ENCODE assay signal across 27 cellular contexts in genomic region chrX:117093319-117093718, GRCh38.
"Had no signal": no experiment of that assay in that cellular context is flagged by ENCODE, and none has a peak within 500 bp of the region (broad histone marks: within the 10 kb centered on the region; RNA-seq: fewer than 3 reads in every experiment).

No MANE protein-coding gene starts in this region.

- H3K27ac Mint-ChIP-seq: immature natural killer cell; mesothelial cell of epicardium; naive B cell; natural killer cell; nephron progenitor cell; neural progenitor cell; progenitor cell of endocrine pancreas; stimulated activated naive CD8-positive, alpha-beta T cell treated with anti-CD3 and anti-CD28 coated beads, Interleukin-15, amount 100 ng/mL, for 72 hours; type B pancreatic cell had no signal

- H3K4me3 ChIP-seq: left ventricle myocardium inferior, lung, neural progenitor cell, right atrium auricular region, skin epidermis, tibial nerve, uterus had no signal

- H3K9ac ChIP-seq: neural progenitor cell had no signal

- H3K27me3 Mint-ChIP-seq: naive B cell; progenitor cell of endocrine pancreas; stimulated activated naive CD8-positive, alpha-beta T cell treated with anti-CD3 and anti-CD28 coated beads, Interleukin-15, amount 100 ng/mL, for 72 hours; type B pancreatic cell had no signal

- H3K36me3 Mint-ChIP-seq: immature natural killer cell, mesothelial cell of epicardium, naive B cell, natural killer cell, neural progenitor cell, type B pancreatic cell had no signal

- H3K9me3 Mint-ChIP-seq: natural killer cell; neural progenitor cell; stimulated activated naive CD8-positive, alpha-beta T cell treated with anti-CD3 and anti-CD28 coated beads, Interleukin-15, amount 100 ng/mL, for 72 hours; type B pancreatic cell had no signal

- H3K9me3 ChIP-seq: left ventricle myocardium inferior, right atrium auricular region, tibial nerve had no signal

- H3K27ac ChIP-seq: left ventricle myocardium inferior, neural progenitor cell, neutrophil, right atrium auricular region, skin epidermis, tibial nerve, uterus had no signal

- H3K4me1 Mint-ChIP-seq: immature natural killer cell; mesothelial cell of epicardium; naive B cell; natural killer cell; nephron progenitor cell; neural progenitor cell; stimulated activated naive CD8-positive, alpha-beta T cell treated with anti-CD3 and anti-CD28 coated beads, Interleukin-15, amount 100 ng/mL, for 72 hours had no signal

- ATAC-seq: natural killer cell; sciatic nerve; stimulated activated naive CD8-positive, alpha-beta T cell treated with anti-CD3 and anti-CD28 coated beads, Interleukin-15, amount 100 ng/mL, for 72 hours had no signal

- H3K36me3 ChIP-seq: left ventricle myocardium inferior, neutrophil, right atrium auricular region, tibial nerve, uterus had no signal

- H3K4me1 ChIP-seq: left ventricle myocardium inferior, neural progenitor cell, right atrium auricular region, tibial nerve, uterus had no signal

- H3K27me3 ChIP-seq: neural progenitor cell, neutrophil, right atrium auricular region, tibial nerve, uterus had no signal

- H3K4me3 Mint-ChIP-seq: immature natural killer cell; mesothelial cell of epicardium; naive B cell; natural killer cell; nephron progenitor cell; neural progenitor cell; stimulated activated naive CD8-positive, alpha-beta T cell treated with anti-CD3 and anti-CD28 coated beads, Interleukin-15, amount 100 ng/mL, for 72 hours; type B pancreatic cell had no signal

- H3K4me2 ChIP-seq: neural progenitor cell had no signal

- H2AFZ ChIP-seq: neural progenitor cell had no signal

- DNase-seq: hypothalamus; immature natural killer cell; islet precursor cell; left ventricle myocardium inferior; mesendoderm; naive B cell; natural killer cell; nephron progenitor cell; occipital lobe; stimulated activated CD4-positive, alpha-beta T cell treated with anti-CD3 and anti-CD28 coated beads, Interleukin-12 subunit alpha, Interleukin-12 subunit beta, amount 100 ng/mL, for 4 hours; stimulated activated CD4-positive, alpha-beta T cell treated with anti-CD3 and anti-CD28 coated beads, Interleukin-15, amount 100 ng/mL, for 24 hours; stimulated activated CD4-positive, alpha-beta T cell treated with anti-CD3 and anti-CD28 coated beads, Interleukin-2, amount 100 ng/mL, for 24 hours; stimulated activated CD4-positive, alpha-beta T cell treated with anti-CD3 and anti-CD28 coated beads, Interleukin-4, amount 100 ng/mL, for 1 hour; stimulated activated naive CD4-positive, alpha-beta T cell treated with Interleukin-2 at 50 U/mL for 16 hours; stimulated activated naive CD8-positive, alpha-beta T cell treated with anti-CD3 and anti-CD28 coated beads, Interleukin-15, amount 100 ng/mL, for 72 hours; substantia nigra; uterus had no signal
